In genomic region chr19:42634409-42635232, GRCh38 we compare ENCODE assay signal across 8 cellular contexts. TPM values are rescaled to one million over a fixed set of nuclear protein-coding genes. Genes with fewer than 3 reads are reported as not detected.
DNase-seq lines count a peak whose midpoint lies in the region; ATAC-seq and TF ChIP-seq lines count a peak whose summit lies in the region.

No MANE protein-coding gene starts in this region.

- H3K9me2 ChIP-seq in hepatocyte (replicated peaks; ENCODE audit: insufficient read depth): no peaks in the 10 kb centered on the region

- H2AFZ ChIP-seq in OCI-LY3 (ENCODE audit: low read depth, low read length): peak overlapping the region; percentile 78; the same call in 1 of the 2 replicates
- no peak overlapping the region for H2AFZ ChIP-seq in hepatocyte

- ATAC-seq in CD4-positive, CD25-positive, alpha-beta regulatory T cell (ENCODE audit: low read depth in 2 of 2): no peak
- ATAC-seq in GM21367 (IDR thresholded peaks at IDR 0.05; ENCODE audit: unreplicated experiment) (no peak), GM21528 (IDR thresholded peaks at IDR 0.05; ENCODE audit: low FRiP score, unreplicated experiment) (no peak)

- H3K27ac Mint-ChIP-seq in CD4-positive, CD25-positive, alpha-beta regulatory T cell: no peak overlapping the region

- no peak overlapping the region for H3K9ac ChIP-seq in OCI-LY3 (ENCODE audit: low read length)

- H3K4me1 Mint-ChIP-seq in CD4-positive, CD25-positive, alpha-beta regulatory T cell: peaks cover 0 to 4% (median 0%) of the 10 kb centered on the region in 4 donors

- H3K4me3 Mint-ChIP-seq in CD4-positive, CD25-positive, alpha-beta regulatory T cell: no peak overlapping the region

- 63% methylated on average over 5 of the region's 5 CpGs for WGBS in hepatocyte (ENCODE audit: low lambda C conversion rate, missing lambda C conversion rate)

- H3K79me2 ChIP-seq in OCI-LY3 (ENCODE audit: low read length) (no peaks in the 10 kb centered on the region), hepatocyte (no peaks in the 10 kb centered on the region)

- H3K4me2 ChIP-seq in OCI-LY3 (ENCODE audit: low read length) (peak overlapping the region; percentile 35; the same call in 1 of the 2 replicates), hepatocyte (no peak overlapping the region)

- peaks cover 12% of the 10 kb centered on the region for H3K27me3 Mint-ChIP-seq in CD4-positive, CD25-positive, alpha-beta regulatory T cell

- peaks cover 0 to 2% (median 0%) of the 10 kb centered on the region in 7 donors for H3K9me3 Mint-ChIP-seq in CD4-positive, CD25-positive, alpha-beta regulatory T cell

- H3K27ac ChIP-seq in CD4-positive, CD25-positive, alpha-beta regulatory T cell (ENCODE audit: insufficient read depth, low read length, poor library complexity, severe bottlenecking): no peak overlapping the region
- H3K27ac ChIP-seq in OCI-LY3 (ENCODE audit: low read length) (no peak overlapping the region), hepatocyte (no peak overlapping the region)

- H3K27me3 ChIP-seq in CD4-positive, CD25-positive, alpha-beta regulatory T cell (ENCODE audit: control insufficient read depth, insufficient read depth, low read length): peaks cover 2% of the 10 kb centered on the region
- H3K27me3 ChIP-seq in OCI-LY3 (ENCODE audit: low read depth, low read length): peaks cover 42% of the 10 kb centered on the region
- no peaks in the 10 kb centered on the region for H3K27me3 ChIP-seq in hepatocyte

- H4K20me1 ChIP-seq in OCI-LY3 (ENCODE audit: insufficient read depth, low read length) (no peaks in the 10 kb centered on the region), hepatocyte (ENCODE audit: insufficient read depth, poor library complexity, severe bottlenecking) (no peaks in the 10 kb centered on the region)

- H3K4me3 ChIP-seq in CD4-positive, CD25-positive, alpha-beta regulatory T cell (ENCODE audit: low read depth, low read length): no peak overlapping the region
- no peak overlapping the region for H3K4me3 ChIP-seq in OCI-LY3 (ENCODE audit: low read length)
- H3K4me3 ChIP-seq in hepatocyte: no peak overlapping the region

- H3K36me3 Mint-ChIP-seq in CD4-positive, CD25-positive, alpha-beta regulatory T cell: peaks cover 2% of the 10 kb centered on the region

- DNase-seq in CD4-positive, CD25-positive, alpha-beta regulatory T cell: peak; percentile 3 to 45 (median 4)
- peak; percentile 15 for DNase-seq in GM19240 (ENCODE audit: insufficient read length, low spot score)
- peak; percentile 42 for DNase-seq in astrocyte of the hippocampus (ENCODE audit: low read depth, low spot score)
- DNase-seq in myocyte (ENCODE audit: low read depth): peak; percentile 40
- DNase-seq in hepatocyte (ENCODE audit: low spot score): no peak

- H3K4me1 ChIP-seq in CD4-positive, CD25-positive, alpha-beta regulatory T cell (ENCODE audit: control insufficient read depth, insufficient read depth, low read length, poor library complexity, severe bottlenecking): no peaks in the 10 kb centered on the region
- no peaks in the 10 kb centered on the region for H3K4me1 ChIP-seq in OCI-LY3 (ENCODE audit: low read length)
- no peaks in the 10 kb centered on the region for H3K4me1 ChIP-seq in hepatocyte (ENCODE audit: insufficient read depth)

- H3K9me3 ChIP-seq in CD4-positive, CD25-positive, alpha-beta regulatory T cell (ENCODE audit: control insufficient read depth in 2 of 2, low read length in 2 of 2): no peaks in the 10 kb centered on the region
- H3K9me3 ChIP-seq in OCI-LY3 (ENCODE audit: insufficient read depth, low read length) (no peaks in the 10 kb centered on the region), hepatocyte (ENCODE audit: low read depth) (no peaks in the 10 kb centered on the region)

- TF ChIP-seq CTCF in OCI-LY3 (IDR thresholded peaks at IDR 0.05; ENCODE audit: low read depth, low read length) (peak; percentile 90), hepatocyte (IDR thresholded peaks at IDR 0.05; ENCODE audit: poor library complexity) (no peak)

- H3K36me3 ChIP-seq in CD4-positive, CD25-positive, alpha-beta regulatory T cell (ENCODE audit: control insufficient read depth, insufficient read depth, low read length): no peaks in the 10 kb centered on the region
- no peaks in the 10 kb centered on the region for H3K36me3 ChIP-seq in OCI-LY3 (replicated peaks; ENCODE audit: low read depth, low read length)
- H3K36me3 ChIP-seq in hepatocyte (replicated peaks; ENCODE audit: insufficient read depth, low read depth): no peaks in the 10 kb centered on the region

RNA-seq across cellular contexts. Expression of gene CEACAM8, which starts 39.9 kb away (rescaled TPM):
- not detected for total RNA-seq in CD4-positive, CD25-positive, alpha-beta regulatory T cell
- not detected for polyA plus RNA-seq in CD4-positive, CD25-positive, alpha-beta regulatory T cell
- total RNA-seq in myocyte: not detected in 2 replicates
- not detected for polyA plus RNA-seq in myocyte (2012)
- total RNA-seq in hepatocyte: 0.08 TPM in 1 of 2 replicates, not detected in the other
- polyA plus RNA-seq in hepatocyte: not detected in 2 replicates
